In genomic region chr7:148110097-148110868, GRCh38 we compare ENCODE assay signal across 11 cellular contexts.
DNase-seq lines count a peak whose midpoint lies in the region; ATAC-seq and TF ChIP-seq lines count a peak whose summit lies in the region.
"Had no signal": no experiment of that assay in that cellular context is flagged by ENCODE, and none has a peak within 500 bp of the region (broad histone marks: within the 10 kb centered on the region; RNA-seq: fewer than 3 reads in every experiment).

No MANE protein-coding gene starts in this region.

- WGBS in GM23248 (ENCODE audit: low coverage in 1 of 2, low lambda C conversion rate in 2 of 2, missing lambda C conversion rate in 2 of 2), 2 experiments, result 40 to 43% methylated on average over 13 of the region's 13 CpGs

- H3K27ac Mint-ChIP-seq in nephron, result peak overlapping the region; percentile 70 to 94 (median 80)
- H3K27ac Mint-ChIP-seq: CD4-positive, CD25-positive, alpha-beta regulatory T cell had no signal

- no peaks in the 10 kb centered on the region for H3K36me3 ChIP-seq in GM23248 (ENCODE audit: low read depth)

- H2AFZ ChIP-seq in GM23248, result no peak overlapping the region

- H3K9ac ChIP-seq in GM23248, result no peak overlapping the region

- no peaks in the 10 kb centered on the region for H3K79me2 ChIP-seq in GM23248 (ENCODE audit: insufficient read depth)

- H3K4me3 ChIP-seq in GM23248, result no peak overlapping the region

- peak in 1 of 3 experiments; percentile 34 for TF ChIP-seq CTCF in nephron (IDR thresholded peaks at IDR 0.05; ENCODE audit: unreplicated experiment in 3 of 3)

- no peak overlapping the region for H3K4me3 Mint-ChIP-seq in nephron
- H3K4me3 Mint-ChIP-seq: brain; CD4-positive, CD25-positive, alpha-beta regulatory T cell had no signal

- H3K9me3 ChIP-seq in GM23248 (ENCODE audit: low read depth), result no peaks in the 10 kb centered on the region

- H3K27me3 Mint-ChIP-seq in nephron (ENCODE audit: low read depth), result peaks cover 3% of the 10 kb centered on the region
- H3K27me3 Mint-ChIP-seq: brain had no signal

- no peaks in the 10 kb centered on the region for H3K36me3 Mint-ChIP-seq in nephron (ENCODE audit: low read depth)
- H3K36me3 Mint-ChIP-seq: CD4-positive, CD25-positive, alpha-beta regulatory T cell had no signal

- in situ Hi-C loops in GM23248 (cut with MboI), result no loop called here

- H3K27ac ChIP-seq in GM23248, result no peak overlapping the region

- no peaks in the 10 kb centered on the region for H3K27me3 ChIP-seq in GM23248 (replicated peaks; ENCODE audit: insufficient read depth)

- no peaks in the 10 kb centered on the region for H3K4me1 ChIP-seq in GM23248 (ENCODE audit: insufficient read depth)

- no peak overlapping the region for H3K4me2 ChIP-seq in GM23248 (ENCODE audit: unreplicated experiment)

- H3K9me2 ChIP-seq in GM23248 (ENCODE audit: insufficient read depth), result no peaks in the 10 kb centered on the region

- ATAC-seq in HG03457 (IDR thresholded peaks at IDR 0.05; ENCODE audit: unreplicated experiment), result no peak

- peak; percentile 6 for DNase-seq in ELR (ENCODE audit: low read depth)
- DNase-seq in NCI-H1092 (lab: John Stamatoyannopoulos, UW), result peak; percentile 35
- DNase-seq in cerebellar cortex (ENCODE audit: low spot score), result peak; percentile 4
- DNase-seq in stimulated activated naive CD4-positive, alpha-beta T cell treated with Interleukin-2 at 50 U/mL for 16 hours (lab: John Stamatoyannopoulos, UW), result no peak
- DNase-seq in GM23248, result no peak
- DNase-seq: CD4-positive, CD25-positive, alpha-beta regulatory T cell; glutamatergic neuron; NK-92 treated with Interleukin-12 subunit alpha and Interleukin-12 subunit beta, amount 100 ng/mL, for 24 hours had no signal

- H3K9me3 Mint-ChIP-seq in nephron, result peaks cover 4% of the 10 kb centered on the region
- H3K9me3 Mint-ChIP-seq: CD4-positive, CD25-positive, alpha-beta regulatory T cell had no signal

- H3K4me1 Mint-ChIP-seq in nephron, result peaks cover 2% of the 10 kb centered on the region
- H3K4me1 Mint-ChIP-seq: CD4-positive, CD25-positive, alpha-beta regulatory T cell had no signal

- no peaks in the 10 kb centered on the region for H4K20me1 ChIP-seq in GM23248 (ENCODE audit: insufficient read depth)

- no peaks in the 10 kb centered on the region for H3F3A ChIP-seq in GM23248 (ENCODE audit: insufficient read depth)

Comparison
In these comparisons a context has a peak if more than half of its experiments do, and no peak if none do; other contexts are left out.
1. DNase-seq: peak in ELR (single experiment), NCI-H1092 (single experiment) and cerebellar cortex (single experiment); none in stimulated activated naive CD4-positive, alpha-beta T cell treated with Interleukin-2 at 50 U/mL for 16 hours (single experiment) and GM23248 (single experiment).